15 cellular contexts compared by ENCODE assay signal in the genomic region with DNA sequence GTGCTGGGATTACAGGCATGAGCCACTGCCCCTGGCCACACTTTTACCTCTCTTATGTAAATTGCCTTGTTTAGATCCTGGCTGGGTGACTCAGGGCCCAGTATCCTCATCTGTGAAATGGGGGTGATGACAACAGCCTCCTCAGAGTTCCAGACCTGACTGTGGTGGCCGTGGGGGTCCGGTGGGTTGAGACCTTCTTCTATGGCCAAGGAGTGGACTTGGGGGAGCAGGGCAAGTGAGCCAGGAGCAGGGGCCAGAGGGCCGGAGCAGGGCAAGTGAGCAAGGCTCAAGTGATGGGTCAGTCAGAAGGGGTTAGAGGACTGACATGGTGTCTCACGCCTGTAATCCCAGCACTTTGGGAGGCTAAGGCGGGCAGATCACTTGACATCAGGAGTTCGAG. TPM values are rescaled to one million over a fixed set of nuclear protein-coding genes. Genes with fewer than 3 reads are reported as not detected.
DNase-seq lines count a peak whose midpoint lies in the region; ATAC-seq and TF ChIP-seq lines count a peak whose summit lies in the region.
"Had no signal": no experiment of that assay in that cellular context is flagged by ENCODE, and none has a peak within 500 bp of the region (broad histone marks: within the 10 kb centered on the region; RNA-seq: fewer than 3 reads in every experiment).

No MANE protein-coding gene starts in this region.

- H3K4me1 ChIP-seq in PC-3 (ENCODE audit: insufficient read depth, low read length) (peaks cover 16% of the 10 kb centered on the region), transverse colon (peaks cover 4 to 51% (median 26%) of the 10 kb centered on the region in 4 donors)

- peak overlapping the region; percentile 44; the same call in 1 of the 2 replicates for H3K9ac ChIP-seq in PC-3 (ENCODE audit: low read length)
- H3K9ac ChIP-seq: GM23248 had no signal

- no peaks in the 10 kb centered on the region for H3F3A ChIP-seq in PC-3 (ENCODE audit: low read length, unreplicated experiment)

- H4K20me1 ChIP-seq in PC-3 (ENCODE audit: low read length): no peaks in the 10 kb centered on the region

- H3K36me3 ChIP-seq in PC-3 (ENCODE audit: low read depth, low read length) (no peaks in the 10 kb centered on the region), transverse colon (no peaks in the 10 kb centered on the region)
- H3K36me3 ChIP-seq: SJSA1 had no signal

- DNase-seq in activated naive CD8-positive, alpha-beta T cell treated with anti-CD3 and anti-CD28 coated beads, Interleukin-2, amount 10 ng/mL, durations not matched to agents 7 days and 5 days: no peak
- DNase-seq in activated naive CD8-positive, alpha-beta T cell treated with anti-CD3 and anti-CD28 coated beads, Interleukin-2, amount 50 U/mL, for 24 hours: no peak
- no peak for DNase-seq in PC-3
- DNase-seq in central memory CD8-positive, alpha-beta T cell (ENCODE audit: low spot score in 2 of 2): no peak
- no peak for DNase-seq in transverse colon
- no peak for DNase-seq in DMS 273 treated with DMSO at 0.1 percent for 48 hours (lab: John Stamatoyannopoulos, UW)
- DNase-seq: CD8-positive, alpha-beta T cell; DND-41; GF-D8; GM23248; NCI-H1436; NCI-H2029; NCI-H774 had no signal

- no peaks in the 10 kb centered on the region for H3K27me3 ChIP-seq in PC-3 (ENCODE audit: low read length)
- no peaks in the 10 kb centered on the region for H3K27me3 ChIP-seq in transverse colon
- H3K27me3 ChIP-seq: SJSA1 had no signal

- H3K9me3 Mint-ChIP-seq in activated naive CD8-positive, alpha-beta T cell treated with anti-CD3 and anti-CD28 coated beads, Interleukin-2, amount 10 ng/mL, durations not matched to agents 7 days and 5 days: no peaks in the 10 kb centered on the region
- H3K9me3 Mint-ChIP-seq in activated naive CD8-positive, alpha-beta T cell treated with anti-CD3 and anti-CD28 coated beads, Interleukin-2, amount 50 U/mL, for 24 hours: no peaks in the 10 kb centered on the region
- no peaks in the 10 kb centered on the region for H3K9me3 Mint-ChIP-seq in central memory CD8-positive, alpha-beta T cell
- H3K9me3 Mint-ChIP-seq: CD8-positive, alpha-beta T cell had no signal

- CTCF ChIA-PET in PC-3 (lab: Charles Lee): no interaction called here

- no peak overlapping the region for H3K4me2 ChIP-seq in PC-3 (ENCODE audit: low read length)

- ATAC-seq in activated naive CD8-positive, alpha-beta T cell treated with anti-CD3 and anti-CD28 coated beads, Interleukin-2, amount 10 ng/mL, durations not matched to agents 7 days and 5 days (ENCODE audit: low read depth): no peak
- ATAC-seq in activated naive CD8-positive, alpha-beta T cell treated with anti-CD3 and anti-CD28 coated beads, Interleukin-2, amount 50 U/mL, for 24 hours: no peak
- ATAC-seq in PC-3 (no peak), GM19397 (IDR thresholded peaks at IDR 0.05; ENCODE audit: unreplicated experiment) (no peak)
- no peak for ATAC-seq in central memory CD8-positive, alpha-beta T cell (replicated peaks; ENCODE audit: extremely low read depth, poor library complexity, severe bottlenecking)

- H3K27ac ChIP-seq in PC-3 (ENCODE audit: low read length) (peak overlapping the region; percentile 45; the same call in 1 of the 2 replicates), transverse colon (peak overlapping the region in 3 of 4 donors; percentile 80 to 86 (median 83))
- H3K27ac ChIP-seq: GM23248, SJSA1 had no signal

- no peak for TF ChIP-seq EP300 in transverse colon (IDR thresholded peaks at IDR 0.05; ENCODE audit: low read depth)

- 89 to 100% methylated on average over 4 to 6 of the region's 6 CpGs for WGBS in transverse colon (ENCODE audit: low coverage in 1 of 2), 2 donors

- no peak overlapping the region for H3K4me3 ChIP-seq in PC-3 (ENCODE audit: low read length)
- H3K4me3 ChIP-seq in transverse colon: no peak overlapping the region
- H3K4me3 ChIP-seq: GM23248, SJSA1 had no signal

- no peaks in the 10 kb centered on the region for H3K9me2 ChIP-seq in PC-3 (replicated peaks; ENCODE audit: low read length)

- intact Hi-C loops in PC-3 (cut with micrococcal nuclease) (no loop called here), transverse colon (cut with DNase I; ENCODE audit: low total_unique reads) (loop anchor here (10.0 kb wide), 1 partner anchor 52 kb away; no protein-coding TSS in a partner anchor)

- H3K4me1 Mint-ChIP-seq in activated naive CD8-positive, alpha-beta T cell treated with anti-CD3 and anti-CD28 coated beads, Interleukin-2, amount 10 ng/mL, durations not matched to agents 7 days and 5 days: peaks cover 31% of the 10 kb centered on the region
- peaks cover 49% of the 10 kb centered on the region for H3K4me1 Mint-ChIP-seq in activated naive CD8-positive, alpha-beta T cell treated with anti-CD3 and anti-CD28 coated beads, Interleukin-2, amount 50 U/mL, for 24 hours
- peaks cover 40% of the 10 kb centered on the region for H3K4me1 Mint-ChIP-seq in central memory CD8-positive, alpha-beta T cell

- H3K9me3 ChIP-seq in PC-3 (ENCODE audit: low read length) (no peaks in the 10 kb centered on the region), transverse colon (no peaks in the 10 kb centered on the region)
- H3K9me3 ChIP-seq: SJSA1 had no signal

- in situ Hi-C loops in transverse colon (cut with MboI; ENCODE audit: low pct_ligation_motif_present in 1 of 4, low pct_unique_long_range_greater_than_20kb in 1 of 4, low sequenced_read_pairs in 3 of 4): no loop called here

- TF ChIP-seq POLR2A in transverse colon (IDR thresholded peaks at IDR 0.05): no peak

- H3K36me3 Mint-ChIP-seq in activated naive CD8-positive, alpha-beta T cell treated with anti-CD3 and anti-CD28 coated beads, Interleukin-2, amount 10 ng/mL, durations not matched to agents 7 days and 5 days: no peaks in the 10 kb centered on the region
- H3K36me3 Mint-ChIP-seq in activated naive CD8-positive, alpha-beta T cell treated with anti-CD3 and anti-CD28 coated beads, Interleukin-2, amount 50 U/mL, for 24 hours (ENCODE audit: low read depth): no peaks in the 10 kb centered on the region
- peaks cover 7% of the 10 kb centered on the region for H3K36me3 Mint-ChIP-seq in central memory CD8-positive, alpha-beta T cell (ENCODE audit: insufficient read depth)
- H3K36me3 Mint-ChIP-seq: CD8-positive, alpha-beta T cell had no signal

- no peak overlapping the region for H3K4me3 Mint-ChIP-seq in activated naive CD8-positive, alpha-beta T cell treated with anti-CD3 and anti-CD28 coated beads, Interleukin-2, amount 10 ng/mL, durations not matched to agents 7 days and 5 days
- no peak overlapping the region for H3K4me3 Mint-ChIP-seq in activated naive CD8-positive, alpha-beta T cell treated with anti-CD3 and anti-CD28 coated beads, Interleukin-2, amount 50 U/mL, for 24 hours
- no peak overlapping the region for H3K4me3 Mint-ChIP-seq in central memory CD8-positive, alpha-beta T cell
- H3K4me3 Mint-ChIP-seq: CD8-positive, alpha-beta T cell had no signal

- H3K27me3 Mint-ChIP-seq in activated naive CD8-positive, alpha-beta T cell treated with anti-CD3 and anti-CD28 coated beads, Interleukin-2, amount 10 ng/mL, durations not matched to agents 7 days and 5 days: no peaks in the 10 kb centered on the region
- no peaks in the 10 kb centered on the region for H3K27me3 Mint-ChIP-seq in activated naive CD8-positive, alpha-beta T cell treated with anti-CD3 and anti-CD28 coated beads, Interleukin-2, amount 50 U/mL, for 24 hours
- no peaks in the 10 kb centered on the region for H3K27me3 Mint-ChIP-seq in central memory CD8-positive, alpha-beta T cell

- peak overlapping the region; percentile 34 for H3K27ac Mint-ChIP-seq in activated naive CD8-positive, alpha-beta T cell treated with anti-CD3 and anti-CD28 coated beads, Interleukin-2, amount 10 ng/mL, durations not matched to agents 7 days and 5 days
- H3K27ac Mint-ChIP-seq in activated naive CD8-positive, alpha-beta T cell treated with anti-CD3 and anti-CD28 coated beads, Interleukin-2, amount 50 U/mL, for 24 hours: no peak overlapping the region
- peak overlapping the region; percentile 86 for H3K27ac Mint-ChIP-seq in central memory CD8-positive, alpha-beta T cell (ENCODE audit: low read depth)

- TF ChIP-seq CTCF in PC-3 (conservative IDR thresholded peaks at IDR 0.05; ENCODE audit: low read depth, low read length) (no peak), transverse colon (IDR thresholded peaks at IDR 0.05) (no peak)

- no TSS peak for BruUV-seq in PC-3 (replicated peaks; lab: Mats Ljungman, UMichigan)

- H2AFZ ChIP-seq in PC-3 (ENCODE audit: low read length): no peak overlapping the region
- H2AFZ ChIP-seq: GM23248 had no signal

- POLR2A ChIA-PET in activated naive CD8-positive, alpha-beta T cell treated with anti-CD3 and anti-CD28 coated beads, Interleukin-2, amount 10 ng/mL, durations not matched to agents 7 days and 5 days (lab: Charles Lee): interaction anchor here (0.6 to 1.2 kb wide), 2 partner anchors 173 to 216 kb away, joined by 3 to 6 read pairs; no protein-coding TSS in a partner anchor
- POLR2A ChIA-PET in PC-3 (lab: Charles Lee; ENCODE audit: unreplicated experiment): no interaction called here

- H3K79me2 ChIP-seq in PC-3 (ENCODE audit: low read length): no peaks in the 10 kb centered on the region

RNA-seq across cellular contexts. Expression of a gene that starts 28.7 kb away (rescaled TPM):
- 100 to 1,000 TPM; 304 to 315 TPM for total RNA-seq in activated naive CD8-positive, alpha-beta T cell treated with anti-CD3 and anti-CD28 coated beads, Interleukin-2, amount 10 ng/mL, durations not matched to agents 7 days and 5 days
- total RNA-seq in PC-3 (2014; rRNA removed) (105 and 120 TPM in 2 replicates), transverse colon (100 to 1,000 TPM in 3 of 4 donors, 10 to 100 TPM in 1; 77.4 to 257 (median 136) TPM)
